34 cellular contexts compared by ENCODE assay signal in genomic region chr2:70719231-70719630, GRCh38. TPM values are rescaled to one million over a fixed set of nuclear protein-coding genes. Genes with fewer than 3 reads are reported as not detected.
"Had no signal": no experiment of that assay in that cellular context is flagged by ENCODE, and none has a peak within 500 bp of the region (broad histone marks: within the 10 kb centered on the region; RNA-seq: fewer than 3 reads in every experiment).

No MANE protein-coding gene starts in this region.

- H3K4me1 Mint-ChIP-seq: activated B cell treated with CpG ODN at 0.5 μM for 24 hours; activated CD4-positive, alpha-beta T cell treated with anti-CD3 and anti-CD28 coated beads, Interleukin-2, amount 10 ng/mL, durations not matched to agents 24 days and 14 days; activated naive CD8-positive, alpha-beta T cell treated with anti-CD3 and anti-CD28 coated beads for 36 hours; activated T-helper 17 cell treated with anti-CD3 and anti-CD28 coated beads, Interleukin-2, amount 50 U/mL, for 72 hours; central memory CD8-positive, alpha-beta T cell had no signal

- H3K4me3 Mint-ChIP-seq: activated B cell treated with CpG ODN at 0.5 μM for 24 hours; activated CD4-positive, alpha-beta memory T cell treated with anti-CD3 and anti-CD28 coated beads for 36 hours; activated CD4-positive, alpha-beta T cell treated with anti-CD3 and anti-CD28 coated beads, Interleukin-2, amount 10 ng/mL, durations not matched to agents 24 days and 14 days; activated CD8-positive, alpha-beta T cell treated with anti-CD3 and anti-CD28 coated beads for 36 hours; activated naive CD4-positive, alpha-beta T cell treated with anti-CD3 and anti-CD28 coated beads for 36 hours; activated naive CD8-positive, alpha-beta T cell treated with anti-CD3 and anti-CD28 coated beads for 36 hours; activated T-cell treated with anti-CD3 and anti-CD28 coated beads, Interleukin-2, amount 50 U/mL, for 4 hours; activated T-cell treated with anti-CD3 and anti-CD28 coated beads, Interleukin-2, amount 50 U/mL, for 72 hours; activated T-helper 1 cell treated with anti-CD3 and anti-CD28 coated beads, Interleukin-12 subunit alpha, Interleukin-12 subunit beta, Interleukin-2, Interleukin-4 antibody, amounts not matched to agents 30 ng/mL and 10 ng/mL and 1 ng/mL, durations not matched to agents 14 hours and 24 hours and 36 hours; activated T-helper 17 cell treated with anti-CD3 and anti-CD28 coated beads, Interleukin-2, amount 50 U/mL, for 72 hours; brain; central memory CD8-positive, alpha-beta T cell; T-helper 1 cell treated with Interleukin-12 subunit alpha and Interleukin-12 subunit beta and Interleukin-4 antibody, amounts not matched to agents 30 μg/mL and 1 μg/mL, for 36 hours; T-helper 2 cell treated with Interferon-gamma antibody and Interleukin-4, amounts not matched to agents 5 μg/mL and 100 μg/mL, for 36 hours had no signal

- H3K27ac Mint-ChIP-seq: activated B cell treated with CpG ODN at 0.5 μM for 24 hours; activated CD4-positive, alpha-beta memory T cell treated with anti-CD3 and anti-CD28 coated beads for 36 hours; activated CD4-positive, alpha-beta T cell treated with anti-CD3 and anti-CD28 coated beads, Interleukin-2, amount 10 ng/mL, durations not matched to agents 24 days and 14 days; activated CD8-positive, alpha-beta T cell treated with anti-CD3 and anti-CD28 coated beads for 36 hours; activated naive CD4-positive, alpha-beta T cell treated with anti-CD3 and anti-CD28 coated beads for 36 hours; activated naive CD4-positive, alpha-beta T cell treated with anti-CD3 and anti-CD28 coated beads, Interleukin-2, amount 50 U/mL, for 72 hours; activated naive CD8-positive, alpha-beta T cell treated with anti-CD3 and anti-CD28 coated beads for 36 hours; activated T-cell treated with anti-CD3 and anti-CD28 coated beads, Interleukin-2, amount 50 U/mL, for 72 hours; activated T-helper 1 cell treated with anti-CD3 and anti-CD28 coated beads, Interleukin-12 subunit alpha, Interleukin-12 subunit beta, Interleukin-2, Interleukin-4 antibody, amounts not matched to agents 30 ng/mL and 10 ng/mL and 1 ng/mL, durations not matched to agents 14 hours and 24 hours and 36 hours; activated T-helper 17 cell treated with anti-CD3 and anti-CD28 coated beads, Interleukin-2, amount 50 U/mL, for 72 hours; T-helper 1 cell treated with Interleukin-12 subunit alpha and Interleukin-12 subunit beta and Interleukin-4 antibody, amounts not matched to agents 30 μg/mL and 1 μg/mL, for 36 hours; T-helper 2 cell treated with Interferon-gamma antibody and Interleukin-4, amounts not matched to agents 5 μg/mL and 100 μg/mL, for 36 hours had no signal

- H3K4me3 ChIP-seq: adrenal gland, cardiac muscle cell had no signal

- H3K36me3 Mint-ChIP-seq: activated CD4-positive, alpha-beta memory T cell treated with anti-CD3 and anti-CD28 coated beads for 36 hours; activated naive CD4-positive, alpha-beta T cell treated with anti-CD3 and anti-CD28 coated beads, Interleukin-2, amount 50 U/mL, for 72 hours; activated naive CD8-positive, alpha-beta T cell treated with anti-CD3 and anti-CD28 coated beads for 36 hours; brain had no signal

- H3K4me1 ChIP-seq: adrenal gland had no signal

- H3K27me3 ChIP-seq: adrenal gland, cardiac muscle cell had no signal

- H3K9me3 ChIP-seq: adrenal gland had no signal

- FAIRE-seq: bronchial epithelial cell, TTC549 had no signal

- H3K27me3 Mint-ChIP-seq: activated B cell treated with CpG ODN at 0.5 μM for 24 hours; activated CD8-positive, alpha-beta T cell treated with anti-CD3 and anti-CD28 coated beads for 36 hours; activated naive CD8-positive, alpha-beta T cell treated with anti-CD3 and anti-CD28 coated beads for 36 hours had no signal

- H3K27ac ChIP-seq: adrenal gland, cardiac muscle cell had no signal

- H3K36me3 ChIP-seq: adrenal gland, cardiac muscle cell had no signal

- ATAC-seq: activated CD8-positive, alpha-beta T cell treated with anti-CD3 and anti-CD28 coated beads for 36 hours; activated naive CD4-positive, alpha-beta T cell treated with anti-CD3 and anti-CD28 coated beads, Interleukin-2, amount 50 U/mL, for 72 hours; activated T-cell treated with anti-CD3 and anti-CD28 coated beads, Interleukin-2, amount 50 U/mL, for 4 hours; activated T-cell treated with anti-CD3 and anti-CD28 coated beads, Interleukin-2, amount 50 U/mL, for 72 hours; activated T-helper 17 cell treated with anti-CD3 and anti-CD28 coated beads, Interleukin-2, amount 50 U/mL, for 72 hours had no signal

- DNase-seq: activated B cell treated with CpG ODN at 0.5 μM for 24 hours; activated CD4-positive, alpha-beta memory T cell treated with anti-CD3 and anti-CD28 coated beads for 36 hours; activated CD4-positive, alpha-beta T cell treated with anti-CD3 and anti-CD28 coated beads for 4 hours; activated CD4-positive, alpha-beta T cell treated with anti-CD3 and anti-CD28 coated beads, Interleukin-2, amount 10 ng/mL, durations not matched to agents 24 days and 14 days; activated CD4-positive, alpha-beta T cell treated with anti-CD3 and anti-CD28 coated beads, Interleukin-2, amount 50 U/mL, for 1 hour; activated CD4-positive, alpha-beta T cell treated with anti-CD3 and anti-CD28 coated beads, Interleukin-2, amount 50 U/mL, for 4 hours; activated CD4-positive, CD25-positive, alpha-beta regulatory T cell treated with anti-CD3 and anti-CD28 coated beads, Interleukin-2, amount 50 U/mL, for 72 hours; activated CD8-positive, alpha-beta T cell treated with anti-CD3 and anti-CD28 coated beads for 36 hours; activated effector memory CD4-positive, alpha-beta T cell treated with anti-CD3 and anti-CD28 coated beads, Interleukin-2, amount 50 U/mL, for 16 hours; activated gamma-delta T cell treated with Interleukin-2 at 50 U/mL for 16 hours; activated naive CD4-positive, alpha-beta T cell; activated naive CD4-positive, alpha-beta T cell treated with anti-CD3 and anti-CD28 coated beads for 36 hours; activated naive CD4-positive, alpha-beta T cell treated with anti-CD3 and anti-CD28 coated beads, Interleukin-2, amount 50 U/mL, for 16 hours; activated naive CD8-positive, alpha-beta T cell treated with anti-CD3 and anti-CD28 coated beads for 36 hours; activated T-cell treated with anti-CD3 and anti-CD28 coated beads for 4 hours; activated T-cell treated with anti-CD3 and anti-CD28 coated beads, Interleukin-2, amount 50 U/mL, for 1 hour; activated T-cell treated with anti-CD3 and anti-CD28 coated beads, Interleukin-2, amount 50 U/mL, for 4 hours; activated T-cell treated with anti-CD3 and anti-CD28 coated beads, Interleukin-2, amount 50 U/mL, for 72 hours; adrenal gland; amniotic stem cell; aorta; T-helper 1 cell; T-helper 2 cell; T-helper 9 cell had no signal

- H3K9me3 Mint-ChIP-seq: activated B cell treated with CpG ODN at 0.5 μM for 24 hours; activated CD4-positive, alpha-beta memory T cell treated with anti-CD3 and anti-CD28 coated beads for 36 hours; activated CD4-positive, alpha-beta T cell treated with anti-CD3 and anti-CD28 coated beads, Interleukin-2, amount 10 ng/mL, durations not matched to agents 24 days and 14 days; activated CD8-positive, alpha-beta T cell treated with anti-CD3 and anti-CD28 coated beads for 36 hours; activated naive CD4-positive, alpha-beta T cell treated with anti-CD3 and anti-CD28 coated beads for 36 hours; activated naive CD4-positive, alpha-beta T cell treated with anti-CD3 and anti-CD28 coated beads, Interleukin-2, amount 50 U/mL, for 72 hours; activated naive CD8-positive, alpha-beta T cell treated with anti-CD3 and anti-CD28 coated beads for 36 hours; activated T-cell treated with anti-CD3 and anti-CD28 coated beads, Interleukin-2, amount 50 U/mL, for 4 hours; activated T-cell treated with anti-CD3 and anti-CD28 coated beads, Interleukin-2, amount 50 U/mL, for 72 hours; activated T-helper 1 cell treated with anti-CD3 and anti-CD28 coated beads, Interleukin-12 subunit alpha, Interleukin-12 subunit beta, Interleukin-2, Interleukin-4 antibody, amounts not matched to agents 30 ng/mL and 10 ng/mL and 1 ng/mL, durations not matched to agents 14 hours and 24 hours and 36 hours; activated T-helper 17 cell treated with anti-CD3 and anti-CD28 coated beads, Interleukin-2, amount 50 U/mL, for 72 hours; brain; central memory CD8-positive, alpha-beta T cell; T-helper 1 cell treated with Interleukin-12 subunit alpha and Interleukin-12 subunit beta and Interleukin-4 antibody, amounts not matched to agents 30 μg/mL and 1 μg/mL, for 36 hours; T-helper 2 cell treated with Interferon-gamma antibody and Interleukin-4, amounts not matched to agents 5 μg/mL and 100 μg/mL, for 36 hours had no signal

RNA-seq across cellular contexts. Expression of gene ADD2, which starts 48.8 kb away (rescaled TPM):
- total RNA-seq: bronchial epithelial cell had no signal
